25 cellular contexts compared by ENCODE assay signal in genomic region chr3:25820816-25821486, GRCh38. TPM values are rescaled to one million over a fixed set of nuclear protein-coding genes. Genes with fewer than 3 reads are reported as not detected.
DNase-seq lines count a peak whose midpoint lies in the region; ATAC-seq and TF ChIP-seq lines count a peak whose summit lies in the region.
"Had no signal": no experiment of that assay in that cellular context is flagged by ENCODE, and none has a peak within 500 bp of the region (broad histone marks: within the 10 kb centered on the region; RNA-seq: fewer than 3 reads in every experiment).

No MANE protein-coding gene starts in this region.

- no peak overlapping the region for H3K4me3 Mint-ChIP-seq in activated CD8-positive, alpha-beta T cell treated with anti-CD3 and anti-CD28 coated beads, Interleukin-2, amount 10 ng/mL, durations not matched to agents 7 days and 5 days
- H3K4me3 Mint-ChIP-seq in activated naive CD4-positive, alpha-beta T cell treated with anti-CD3 and anti-CD28 coated beads, Interleukin-2, amount 10 ng/mL, durations not matched to agents 7 days and 5 days, result no peak overlapping the region
- no peak overlapping the region for H3K4me3 Mint-ChIP-seq in activated CD8-positive, alpha-beta memory T cell treated with anti-CD3 and anti-CD28 coated beads, Interleukin-2, amount 10 ng/mL, durations not matched to agents 7 days and 5 days
- H3K4me3 Mint-ChIP-seq: naive B cell had no signal

- CTCF ChIA-PET in activated CD8-positive, alpha-beta T cell treated with anti-CD3 and anti-CD28 coated beads, Interleukin-2, amount 10 ng/mL, durations not matched to agents 7 days and 5 days (lab: Charles Lee), result no interaction called here
- CTCF ChIA-PET in activated naive CD4-positive, alpha-beta T cell treated with anti-CD3 and anti-CD28 coated beads, Interleukin-2, amount 10 ng/mL, durations not matched to agents 7 days and 5 days (lab: Charles Lee), result no interaction called here
- CTCF ChIA-PET in activated CD8-positive, alpha-beta memory T cell treated with anti-CD3 and anti-CD28 coated beads, Interleukin-2, amount 10 ng/mL, durations not matched to agents 7 days and 5 days (lab: Charles Lee), result no interaction called here

- POLR2A ChIA-PET in activated CD8-positive, alpha-beta T cell treated with anti-CD3 and anti-CD28 coated beads, Interleukin-2, amount 10 ng/mL, durations not matched to agents 7 days and 5 days (lab: Charles Lee), result no interaction called here

- no peak for TF ChIP-seq CTCF in retinal pigment epithelial cell (conservative IDR thresholded peaks at IDR 0.05; ENCODE audit: low read depth, low read length)

- ATAC-seq in activated CD8-positive, alpha-beta T cell treated with anti-CD3 and anti-CD28 coated beads, Interleukin-2, amount 10 ng/mL, durations not matched to agents 7 days and 5 days, result no peak
- no peak for ATAC-seq in activated CD8-positive, alpha-beta memory T cell treated with anti-CD3 and anti-CD28 coated beads, Interleukin-2, amount 10 ng/mL, durations not matched to agents 7 days and 5 days

- no peak overlapping the region for H3K27ac Mint-ChIP-seq in activated CD8-positive, alpha-beta T cell treated with anti-CD3 and anti-CD28 coated beads, Interleukin-2, amount 10 ng/mL, durations not matched to agents 7 days and 5 days
- H3K27ac Mint-ChIP-seq in activated naive CD4-positive, alpha-beta T cell treated with anti-CD3 and anti-CD28 coated beads, Interleukin-2, amount 10 ng/mL, durations not matched to agents 7 days and 5 days, result no peak overlapping the region
- H3K27ac Mint-ChIP-seq in activated CD8-positive, alpha-beta memory T cell treated with anti-CD3 and anti-CD28 coated beads, Interleukin-2, amount 10 ng/mL, durations not matched to agents 7 days and 5 days, result no peak overlapping the region
- H3K27ac Mint-ChIP-seq: naive B cell had no signal

- intact Hi-C loops in posterior vena cava (cut with DNase I), result no loop called here

- DNase-seq in H4 (ENCODE audit: low spot score) (peak; percentile 2), RKO (ENCODE audit: low spot score) (peak; percentile 57), epithelial cell of prostate (ENCODE audit: low read depth, low spot score) (no peak), retinal pigment epithelial cell (ENCODE audit: low read depth) (no peak), posterior vena cava (ENCODE audit: low spot score) (no peak)
- no peak for DNase-seq in activated CD8-positive, alpha-beta T cell treated with anti-CD3 and anti-CD28 coated beads, Interleukin-2, amount 10 ng/mL, durations not matched to agents 7 days and 5 days
- DNase-seq in activated naive CD4-positive, alpha-beta T cell treated with anti-CD3 and anti-CD28 coated beads, Interleukin-2, amount 10 ng/mL, durations not matched to agents 7 days and 5 days, result no peak
- DNase-seq in activated CD8-positive, alpha-beta memory T cell treated with anti-CD3 and anti-CD28 coated beads, Interleukin-2, amount 10 ng/mL, durations not matched to agents 7 days and 5 days, result no peak
- DNase-seq: activated naive CD4-positive, alpha-beta T cell treated with anti-CD3 and anti-CD28 coated beads, Interleukin-2, amount 50 U/mL, for 16 hours; activated T-cell treated with anti-CD3 and anti-CD28 coated beads, Interleukin-2, amount 50 U/mL, for 1 hour; aorta; BE2C; GF-D8; naive B cell; NCI-H2029; NCI-H510A; Right ventricle myocardium superior; small intestine; stimulated activated CD4-positive, alpha-beta T cell treated with anti-CD3 and anti-CD28 coated beads, Interleukin-4, amount 100 ng/mL, for 1 hour; stomach; T-helper 1 cell; upper lobe of right lung had no signal

- H3K36me3 Mint-ChIP-seq in activated CD8-positive, alpha-beta T cell treated with anti-CD3 and anti-CD28 coated beads, Interleukin-2, amount 10 ng/mL, durations not matched to agents 7 days and 5 days (ENCODE audit: low read depth), result no peaks in the 10 kb centered on the region
- H3K36me3 Mint-ChIP-seq in activated naive CD4-positive, alpha-beta T cell treated with anti-CD3 and anti-CD28 coated beads, Interleukin-2, amount 10 ng/mL, durations not matched to agents 7 days and 5 days, result no peaks in the 10 kb centered on the region
- no peaks in the 10 kb centered on the region for H3K36me3 Mint-ChIP-seq in activated CD8-positive, alpha-beta memory T cell treated with anti-CD3 and anti-CD28 coated beads, Interleukin-2, amount 10 ng/mL, durations not matched to agents 7 days and 5 days
- H3K36me3 Mint-ChIP-seq: naive B cell had no signal

- H3K4me3 ChIP-seq in retinal pigment epithelial cell (ENCODE audit: low read length), result peak overlapping the region; percentile 1
- H3K4me3 ChIP-seq: GM12878, stomach, upper lobe of right lung had no signal

- peaks cover 3% of the 10 kb centered on the region for H3K4me1 Mint-ChIP-seq in activated CD8-positive, alpha-beta T cell treated with anti-CD3 and anti-CD28 coated beads, Interleukin-2, amount 10 ng/mL, durations not matched to agents 7 days and 5 days (ENCODE audit: low read depth)
- peaks cover 2% of the 10 kb centered on the region for H3K4me1 Mint-ChIP-seq in activated naive CD4-positive, alpha-beta T cell treated with anti-CD3 and anti-CD28 coated beads, Interleukin-2, amount 10 ng/mL, durations not matched to agents 7 days and 5 days
- peaks cover 9% of the 10 kb centered on the region for H3K4me1 Mint-ChIP-seq in activated CD8-positive, alpha-beta memory T cell treated with anti-CD3 and anti-CD28 coated beads, Interleukin-2, amount 10 ng/mL, durations not matched to agents 7 days and 5 days
- H3K4me1 Mint-ChIP-seq: naive B cell had no signal

- H3K27ac ChIP-seq in epithelial cell of prostate, result peak overlapping the region; percentile 53
- H3K27ac ChIP-seq: KMS-11, parathyroid adenoma, stomach, upper lobe of right lung had no signal

- peaks cover 3% of the 10 kb centered on the region for H3K27me3 Mint-ChIP-seq in activated CD8-positive, alpha-beta T cell treated with anti-CD3 and anti-CD28 coated beads, Interleukin-2, amount 10 ng/mL, durations not matched to agents 7 days and 5 days (ENCODE audit: low read depth)
- no peaks in the 10 kb centered on the region for H3K27me3 Mint-ChIP-seq in activated naive CD4-positive, alpha-beta T cell treated with anti-CD3 and anti-CD28 coated beads, Interleukin-2, amount 10 ng/mL, durations not matched to agents 7 days and 5 days
- peaks cover 12% of the 10 kb centered on the region for H3K27me3 Mint-ChIP-seq in activated CD8-positive, alpha-beta memory T cell treated with anti-CD3 and anti-CD28 coated beads, Interleukin-2, amount 10 ng/mL, durations not matched to agents 7 days and 5 days

- no peaks in the 10 kb centered on the region for H3K9me3 Mint-ChIP-seq in activated CD8-positive, alpha-beta T cell treated with anti-CD3 and anti-CD28 coated beads, Interleukin-2, amount 10 ng/mL, durations not matched to agents 7 days and 5 days (ENCODE audit: insufficient read depth)
- H3K9me3 Mint-ChIP-seq in activated naive CD4-positive, alpha-beta T cell treated with anti-CD3 and anti-CD28 coated beads, Interleukin-2, amount 10 ng/mL, durations not matched to agents 7 days and 5 days, result no peaks in the 10 kb centered on the region
- no peaks in the 10 kb centered on the region for H3K9me3 Mint-ChIP-seq in activated CD8-positive, alpha-beta memory T cell treated with anti-CD3 and anti-CD28 coated beads, Interleukin-2, amount 10 ng/mL, durations not matched to agents 7 days and 5 days (ENCODE audit: low read depth)
- H3K9me3 Mint-ChIP-seq: naive B cell had no signal

RNA-seq across cellular contexts. Expression of gene OXSM, which starts 31.1 kb away (rescaled TPM):
- 8.9 and 12.5 TPM in 2 replicates for total RNA-seq in H4 (2014; rRNA removed; shearing (Covaris generic))
- 10 to 100 TPM; 13.0 to 14.5 TPM for total RNA-seq in activated CD8-positive, alpha-beta T cell treated with anti-CD3 and anti-CD28 coated beads, Interleukin-2, amount 10 ng/mL, durations not matched to agents 7 days and 5 days
- 1 to 10 TPM; 5.7 to 6.8 TPM for total RNA-seq in posterior vena cava
- total RNA-seq in activated CD8-positive, alpha-beta memory T cell treated with anti-CD3 and anti-CD28 coated beads, Interleukin-2, amount 10 ng/mL, durations not matched to agents 7 days and 5 days, result 10 to 100 TPM; 10.7 to 12.0 TPM

RNA-seq across cellular contexts. Expression of gene NGLY1, which starts 37.7 kb away (rescaled TPM):
- 11.6 and 13.4 TPM in 2 replicates for total RNA-seq in H4 (2014; rRNA removed; shearing (Covaris generic))
- 10 to 100 TPM; 64.3 to 65.6 TPM for total RNA-seq in activated CD8-positive, alpha-beta T cell treated with anti-CD3 and anti-CD28 coated beads, Interleukin-2, amount 10 ng/mL, durations not matched to agents 7 days and 5 days
- 10 to 100 TPM; 22.6 to 28.9 TPM for total RNA-seq in posterior vena cava
- 10 to 100 TPM; 41.2 to 70.0 TPM for total RNA-seq in activated CD8-positive, alpha-beta memory T cell treated with anti-CD3 and anti-CD28 coated beads, Interleukin-2, amount 10 ng/mL, durations not matched to agents 7 days and 5 days

Comparison
In these comparisons a context has a peak if more than half of its experiments do, and no peak if none do; other contexts are left out.
1. DNase-seq: peak in H4 (single experiment) and RKO (single experiment); none in epithelial cell of prostate (single experiment), retinal pigment epithelial cell (single experiment), activated CD8-positive, alpha-beta T cell treated with anti-CD3 and anti-CD28 coated beads, Interleukin-2, amount 10 ng/mL, durations not matched to agents 7 days and 5 days (single experiment), posterior vena cava (single experiment), activated naive CD4-positive, alpha-beta T cell treated with anti-CD3 and anti-CD28 coated beads, Interleukin-2, amount 10 ng/mL, durations not matched to agents 7 days and 5 days (single experiment) and activated CD8-positive, alpha-beta memory T cell treated with anti-CD3 and anti-CD28 coated beads, Interleukin-2, amount 10 ng/mL, durations not matched to agents 7 days and 5 days (single experiment).